8 cellular contexts compared by ENCODE assay signal in the genomic region with DNA sequence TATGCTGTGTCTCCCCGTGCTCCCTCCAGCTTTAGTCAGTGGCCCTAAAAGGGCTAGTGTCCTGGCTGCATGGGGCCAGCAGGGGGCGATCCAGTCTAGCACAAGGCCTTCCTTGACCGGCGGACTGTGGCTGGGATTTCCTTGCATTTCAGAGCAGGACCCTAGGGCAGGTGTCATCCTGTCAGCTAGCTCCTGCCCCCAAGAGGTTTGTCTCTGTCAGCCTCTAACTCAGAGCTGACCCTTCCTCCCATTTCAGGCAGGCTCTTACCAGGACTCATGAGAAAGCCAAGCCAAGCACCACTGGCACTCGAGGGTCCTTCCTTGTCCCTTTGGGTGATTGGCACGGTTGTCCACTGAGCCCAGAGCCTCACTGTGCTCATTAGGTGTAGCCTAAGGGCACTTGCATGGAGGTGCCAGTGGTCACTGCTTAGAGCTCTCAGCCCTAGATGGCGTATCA.
A peak's percentile ranks its signal among the peaks of the same experiment; 100 is the strongest.
DNase-seq lines count a peak whose midpoint lies in the region; ATAC-seq and TF ChIP-seq lines count a peak whose summit lies in the region.

No MANE protein-coding gene starts in this region.

- TF ChIP-seq POLR2A in GM18951 (IDR thresholded peaks at IDR 0.05; ENCODE audit: extremely low read depth, insufficient read depth, insufficient read length), result peak; percentile 46

- no peak for TF ChIP-seq CTCF in hepatocyte (IDR thresholded peaks at IDR 0.05; ENCODE audit: poor library complexity)

- H3K79me2 ChIP-seq in hepatocyte, result no peaks in the 10 kb centered on the region

- H3K27me3 ChIP-seq in hepatocyte, result no peaks in the 10 kb centered on the region

- in situ Hi-C loops in GM18951 (cut with MboI; ENCODE audit: low sequenced_read_pairs, unreplicated experiment), result loop anchor here (10.0 to 25.0 kb wide), 3 partner anchors 87 to 1030 kb away; no protein-coding TSS in a partner anchor

- no peaks in the 10 kb centered on the region for H3K4me1 Mint-ChIP-seq in activated naive CD8-positive, alpha-beta T cell treated with anti-CD3 and anti-CD28 coated beads for 36 hours

- H3K4me1 ChIP-seq in hepatocyte (ENCODE audit: insufficient read depth), result no peaks in the 10 kb centered on the region

- H3K9me3 Mint-ChIP-seq in activated naive CD8-positive, alpha-beta T cell treated with anti-CD3 and anti-CD28 coated beads for 36 hours, result no peaks in the 10 kb centered on the region

- WGBS in hepatocyte (ENCODE audit: low lambda C conversion rate, missing lambda C conversion rate), result 59% methylated on average over 7 of the region's 7 CpGs

- peak; percentile 71 for ATAC-seq in HG03025 (IDR thresholded peaks at IDR 0.05; ENCODE audit: low FRiP score, unreplicated experiment)

- H4K20me1 ChIP-seq in hepatocyte (ENCODE audit: insufficient read depth, poor library complexity, severe bottlenecking), result no peaks in the 10 kb centered on the region

- H3K4me3 Mint-ChIP-seq in activated naive CD8-positive, alpha-beta T cell treated with anti-CD3 and anti-CD28 coated beads for 36 hours, result no peak overlapping the region

- no peak overlapping the region for H2AFZ ChIP-seq in hepatocyte

- H3K36me3 ChIP-seq in hepatocyte (replicated peaks; ENCODE audit: insufficient read depth, low read depth), result no peaks in the 10 kb centered on the region

- no peaks in the 10 kb centered on the region for H3K9me2 ChIP-seq in hepatocyte (replicated peaks; ENCODE audit: insufficient read depth)

- DNase-seq in COLO829 (ENCODE audit: low spot score), result peak; percentile 13
- DNase-seq in NOMO-1 treated with DMSO at 0.1 percent for 48 hours (lab: John Stamatoyannopoulos, UW; ENCODE audit: unreplicated experiment), result peak; percentile 70
- DNase-seq in activated naive CD8-positive, alpha-beta T cell treated with anti-CD3 and anti-CD28 coated beads for 36 hours, result peak; percentile 47
- DNase-seq in kidney tubule cell (ENCODE audit: low spot score), result peak; percentile 67
- DNase-seq in superior temporal gyrus (ENCODE audit: extremely low spot score), result peak; percentile 48
- no peak for DNase-seq in hepatocyte (ENCODE audit: low spot score)

- no peak overlapping the region for H3K4me3 ChIP-seq in hepatocyte

- no peaks in the 10 kb centered on the region for H3K36me3 Mint-ChIP-seq in activated naive CD8-positive, alpha-beta T cell treated with anti-CD3 and anti-CD28 coated beads for 36 hours

- H3K9me3 ChIP-seq in hepatocyte (ENCODE audit: low read depth), result peaks cover 6% of the 10 kb centered on the region

- no peak overlapping the region for H3K4me2 ChIP-seq in hepatocyte

- H3K27ac Mint-ChIP-seq in activated naive CD8-positive, alpha-beta T cell treated with anti-CD3 and anti-CD28 coated beads for 36 hours, result no peak overlapping the region

- H3K27ac ChIP-seq in hepatocyte, result no peak overlapping the region

- H3K27me3 Mint-ChIP-seq in activated naive CD8-positive, alpha-beta T cell treated with anti-CD3 and anti-CD28 coated beads for 36 hours, result peaks cover 4% of the 10 kb centered on the region
